Comparison of ENCODE assay signal across 18 cellular contexts in genomic region chr10:105729428-105729827, GRCh38.
DNase-seq lines count a peak whose midpoint lies in the region; ATAC-seq and TF ChIP-seq lines count a peak whose summit lies in the region.
"Had no signal": no experiment of that assay in that cellular context is flagged by ENCODE, and none has a peak within 500 bp of the region (broad histone marks: within the 10 kb centered on the region; RNA-seq: fewer than 3 reads in every experiment).

No MANE protein-coding gene starts in this region.

- no peaks in the 10 kb centered on the region for H3K9me3 ChIP-seq in body of pancreas
- no peaks in the 10 kb centered on the region for H3K9me3 ChIP-seq in lower lobe of right lung
- no peaks in the 10 kb centered on the region for H3K9me3 ChIP-seq in upper lobe of right lung
- H3K9me3 ChIP-seq in breast epithelium = no peaks in the 10 kb centered on the region
- H3K9me3 ChIP-seq: BLaER1 treated with 17β-estradiol and CSF1 and Interleukin-3, amounts not matched to agents 10 nM and 100 nM; Caco-2 had no signal

- peak; percentile 20 to 53 (median 32) for DNase-seq in body of pancreas
- DNase-seq in left kidney (ENCODE audit: low read depth, low spot score) = peak; percentile 2
- no peak for DNase-seq in lower lobe of right lung
- no peak for DNase-seq in upper lobe of right lung
- DNase-seq in breast epithelium (ENCODE audit: low spot score in 2 of 2) = no peak
- DNase-seq: AML-193; Caco-2; Calu3; CD4-positive, alpha-beta T cell; CD8-positive, alpha-beta T cell; DMS79 treated with DMSO at 0.1 percent for 48 hours; GF-D8 had no signal

- no peak for TF ChIP-seq POLR2A in body of pancreas (IDR thresholded peaks at IDR 0.05)
- no peak for TF ChIP-seq POLR2A in breast epithelium (IDR thresholded peaks at IDR 0.05)

- no peaks in the 10 kb centered on the region for H3K36me3 ChIP-seq in body of pancreas (replicated peaks in 1 of 2; ENCODE audit: insufficient read depth in 1 of 2, low read depth in 2 of 2)
- H3K36me3 ChIP-seq in lower lobe of right lung = no peaks in the 10 kb centered on the region
- no peaks in the 10 kb centered on the region for H3K36me3 ChIP-seq in upper lobe of right lung
- no peaks in the 10 kb centered on the region for H3K36me3 ChIP-seq in breast epithelium
- H3K36me3 ChIP-seq: BLaER1 treated with 17β-estradiol and CSF1 and Interleukin-3, amounts not matched to agents 10 nM and 100 nM had no signal

- H3K4me3 ChIP-seq in body of pancreas (no peak overlapping the region), lower lobe of right lung (no peak overlapping the region), upper lobe of right lung (no peak overlapping the region), breast epithelium (no peak overlapping the region)
- H3K4me3 ChIP-seq: A549; BLaER1 treated with 17β-estradiol and CSF1 and Interleukin-3, amounts not matched to agents 10 nM and 100 nM had no signal

- intact Hi-C loops in body of pancreas (cut with DNase I) (no loop called here), lower lobe of right lung (cut with DNase I) (no loop called here), upper lobe of right lung (cut with DNase I) (no loop called here), breast epithelium (cut with DNase I; ENCODE audit: low total_unique reads) (no loop called here)

- WGBS in body of pancreas, 2 donors = 64 to 71% methylated on average over 1 of the region's 1 CpG

- H3K27ac ChIP-seq in body of pancreas = peak overlapping the region in 2 of 4 donors; percentile 0 to 38
- no peak overlapping the region for H3K27ac ChIP-seq in lower lobe of right lung
- no peak overlapping the region for H3K27ac ChIP-seq in upper lobe of right lung
- no peak overlapping the region for H3K27ac ChIP-seq in breast epithelium
- H3K27ac ChIP-seq: 22Rv1; A549; BLaER1 treated with 17β-estradiol and CSF1 and Interleukin-3, amounts not matched to agents 10 nM and 100 nM; C4-2B had no signal

- H3K4me1 ChIP-seq in body of pancreas = peaks cover 31% of the 10 kb centered on the region
- no peaks in the 10 kb centered on the region for H3K4me1 ChIP-seq in lower lobe of right lung
- no peaks in the 10 kb centered on the region for H3K4me1 ChIP-seq in upper lobe of right lung
- H3K4me1 ChIP-seq in breast epithelium = no peaks in the 10 kb centered on the region
- H3K4me1 ChIP-seq: A549; BLaER1 treated with 17β-estradiol and CSF1 and Interleukin-3, amounts not matched to agents 10 nM and 100 nM had no signal

- TF ChIP-seq CTCF in body of pancreas (IDR thresholded peaks at IDR 0.05) (no peak), lower lobe of right lung (IDR thresholded peaks at IDR 0.05) (no peak), upper lobe of right lung (IDR thresholded peaks at IDR 0.05) (no peak), breast epithelium (IDR thresholded peaks at IDR 0.05) (no peak)

- H3K27me3 ChIP-seq in body of pancreas (no peaks in the 10 kb centered on the region), lower lobe of right lung (ENCODE audit: low read depth) (no peaks in the 10 kb centered on the region), upper lobe of right lung (no peaks in the 10 kb centered on the region), breast epithelium (no peaks in the 10 kb centered on the region)
- H3K27me3 ChIP-seq: BLaER1 treated with 17β-estradiol and CSF1 and Interleukin-3, amounts not matched to agents 10 nM and 100 nM had no signal

- ATAC-seq in body of pancreas = no peak
- peak; percentile 38 to 48 for ATAC-seq in lower lobe of right lung
- ATAC-seq in upper lobe of right lung = peak; percentile 50
- no peak for ATAC-seq in GM21423 (IDR thresholded peaks at IDR 0.05; ENCODE audit: unreplicated experiment)
- no peak for ATAC-seq in HG03378 (IDR thresholded peaks at IDR 0.05; ENCODE audit: unreplicated experiment)
- ATAC-seq: A549; CD8-positive, alpha-beta T cell had no signal

Comparison
In these comparisons a context has a peak if more than half of its experiments do, and no peak if none do; other contexts are left out.
1. ATAC-seq: peak in lower lobe of right lung (2 of 2) and upper lobe of right lung (single experiment); none in body of pancreas (single experiment), GM21423 (single experiment) and HG03378 (single experiment).
2. DNase-seq: peak in body of pancreas (4 of 4) and left kidney (single experiment); none in lower lobe of right lung (single experiment), upper lobe of right lung (single experiment) and breast epithelium (0 of 2).